Comparison of ENCODE assay signal across 22 cellular contexts in genomic region chr1:7393141-7393540, GRCh38.
"Had no signal": no experiment of that assay in that cellular context is flagged by ENCODE, and none has a peak within 500 bp of the region (broad histone marks: within the 10 kb centered on the region; RNA-seq: fewer than 3 reads in every experiment).

No MANE protein-coding gene starts in this region.

- H3K27ac Mint-ChIP-seq: activated naive CD4-positive, alpha-beta T cell treated with anti-CD3 and anti-CD28 coated beads, Interleukin-2, amount 50 U/mL, for 72 hours; activated T-cell treated with anti-CD3 and anti-CD28 coated beads, Interleukin-2, amount 50 U/mL, for 24 hours; activated T-helper 17 cell treated with anti-CD3 and anti-CD28 coated beads, Interleukin-2, amount 50 U/mL, for 72 hours; dendritic cell treated with granulocyte-macrophage colony-stimulating factor and Interleukin-4, amounts not matched to agents 40 ng/mL and 50 ng/mL, for 4 days; naive B cell had no signal

- H3K27ac ChIP-seq: sigmoid colon, upper lobe of left lung had no signal

- H3K4me3 Mint-ChIP-seq: activated T-cell treated with anti-CD3 and anti-CD28 coated beads, Interleukin-2, amount 50 U/mL, for 24 hours; activated T-helper 17 cell treated with anti-CD3 and anti-CD28 coated beads, Interleukin-2, amount 50 U/mL, for 72 hours; dendritic cell treated with granulocyte-macrophage colony-stimulating factor and Interleukin-4, amounts not matched to agents 40 ng/mL and 50 ng/mL, for 4 days; naive B cell; neural crest cell had no signal

- H3K27me3 ChIP-seq: sigmoid colon, upper lobe of left lung had no signal

- H3K36me3 Mint-ChIP-seq: naive B cell had no signal

- DNase-seq: activated CD4-positive, alpha-beta T cell treated with anti-CD3 and anti-CD28 coated beads for 1 hour; activated CD4-positive, alpha-beta T cell treated with anti-CD3 and anti-CD28 coated beads, Interleukin-2, amount 50 U/mL, for 4 hours; activated CD8-positive, alpha-beta memory T cell treated with anti-CD3 and anti-CD28 coated beads, Interleukin-2, amount 50 U/mL, for 4 hours; activated T-cell treated with anti-CD3 and anti-CD28 coated beads, Interleukin-2, amount 50 U/mL, for 24 hours; effector CD4-positive, alpha-beta T cell; erythroblast; foreskin melanocyte; hypothalamus; left cardiac atrium; mesendoderm; naive B cell; occipital lobe; retina; sigmoid colon; stimulated activated CD4-positive, alpha-beta T cell treated with anti-CD3 and anti-CD28 coated beads, Interleukin-4, amount 100 ng/mL, for 24 hours; stimulated activated naive CD8-positive, alpha-beta T cell treated with anti-CD3 and anti-CD28 coated beads, Interleukin-15, Interleukin-2, amounts not matched to agents 100 U/mL and 50 U/mL, for 24 hours; T-helper 9 cell; upper lobe of left lung had no signal

- H3K4me1 Mint-ChIP-seq: activated T-helper 17 cell treated with anti-CD3 and anti-CD28 coated beads, Interleukin-2, amount 50 U/mL, for 72 hours; naive B cell had no signal

- H3K36me3 ChIP-seq: sigmoid colon, upper lobe of left lung had no signal

- ATAC-seq: activated naive CD4-positive, alpha-beta T cell treated with anti-CD3 and anti-CD28 coated beads, Interleukin-2, amount 50 U/mL, for 72 hours; activated T-helper 17 cell treated with anti-CD3 and anti-CD28 coated beads, Interleukin-2, amount 50 U/mL, for 72 hours; left cardiac atrium; stimulated activated naive CD8-positive, alpha-beta T cell treated with anti-CD3 and anti-CD28 coated beads, Interleukin-15, Interleukin-2, amounts not matched to agents 100 U/mL and 50 U/mL, for 24 hours had no signal

- H3K4me3 ChIP-seq: sigmoid colon, upper lobe of left lung had no signal
